Comparison of ENCODE assay signal across 12 cellular contexts in the genomic region with DNA sequence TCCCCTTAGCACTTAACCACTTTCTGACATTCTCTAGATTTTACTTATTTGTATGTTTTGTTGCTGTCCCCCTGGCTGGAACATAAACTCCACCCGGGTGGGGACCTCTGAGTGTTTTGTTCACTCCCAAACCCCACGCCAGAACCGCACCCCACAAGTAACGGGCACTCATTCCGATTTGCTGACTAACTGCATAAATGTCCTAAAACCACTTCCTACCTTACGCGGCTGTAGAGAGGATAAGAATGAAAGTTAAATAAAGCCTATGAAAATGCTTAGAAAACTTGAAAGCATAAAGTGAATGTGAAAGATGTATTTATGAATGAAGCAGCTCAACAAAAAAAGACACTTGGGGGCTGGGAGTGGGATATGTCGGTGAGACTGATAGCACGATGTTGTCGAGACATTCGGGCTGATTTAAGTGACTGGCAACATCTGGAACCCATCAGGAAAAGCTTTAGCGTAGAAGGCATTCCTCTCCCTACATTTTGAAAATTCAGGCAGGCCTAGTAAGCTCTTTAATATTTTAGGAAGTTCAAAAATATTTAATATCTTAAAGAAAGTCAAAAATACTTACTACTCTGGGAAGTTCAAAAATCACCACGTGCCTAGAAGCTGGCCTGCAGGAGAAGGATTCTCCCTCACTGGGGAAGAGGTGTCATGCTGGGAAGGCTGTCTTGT.
DNase-seq lines count a peak whose midpoint lies in the region; ATAC-seq and TF ChIP-seq lines count a peak whose summit lies in the region.
"Had no signal": no experiment of that assay in that cellular context is flagged by ENCODE, and none has a peak within 500 bp of the region (broad histone marks: within the 10 kb centered on the region; RNA-seq: fewer than 3 reads in every experiment).

No MANE protein-coding gene starts in this region.

- H3K27me3 Mint-ChIP-seq in brain (peaks cover 3% of the 10 kb centered on the region), nephron progenitor cell (ENCODE audit: low read depth, poor library complexity) (peaks cover 9% of the 10 kb centered on the region)

- H3K79me2 ChIP-seq in PC-3 (ENCODE audit: low read length) (peaks cover 71% of the 10 kb centered on the region), mesendoderm (ENCODE audit: control insufficient read depth, insufficient read depth, low read length) (no peaks in the 10 kb centered on the region)

- peak; percentile 80 for DNase-seq in Daoy (ENCODE audit: low read depth)
- DNase-seq in PC-3, result peak; percentile 73
- DNase-seq in nephron progenitor cell, result no peak
- no peak for DNase-seq in mesendoderm
- DNase-seq in NK-92 treated with Interleukin-12 subunit alpha and Interleukin-12 subunit beta, amount 100 ng/mL, for 24 hours (lab: John Stamatoyannopoulos, UW), result no peak
- no peak for DNase-seq in cortex of kidney (lab: John Stamatoyannopoulos, UW)
- DNase-seq: H7, Karpas-422 had no signal

- H3K9me3 ChIP-seq in PC-3 (ENCODE audit: low read length), result no peaks in the 10 kb centered on the region
- H3K9me3 ChIP-seq: Peyer's patch, vagina had no signal

- CTCF ChIA-PET in PC-3 (lab: Charles Lee), result no interaction called here

- no peaks in the 10 kb centered on the region for H3K9me2 ChIP-seq in PC-3 (replicated peaks; ENCODE audit: low read length)

- H4K20me1 ChIP-seq in PC-3 (ENCODE audit: low read length), result no peaks in the 10 kb centered on the region

- intact Hi-C loops in PC-3 (cut with micrococcal nuclease), result loop anchor here (1.0 kb wide), 1 partner anchor 16 kb away; no protein-coding TSS in a partner anchor

- H2BK15ac ChIP-seq in mesendoderm (replicated peaks; ENCODE audit: low read depth), result no peak overlapping the region

- H3K9ac ChIP-seq in PC-3 (ENCODE audit: low read length), result peak overlapping the region; percentile 62
- no peak overlapping the region for H3K9ac ChIP-seq in mesendoderm (ENCODE audit: low read length)

- no peaks in the 10 kb centered on the region for H3K27me3 ChIP-seq in PC-3 (ENCODE audit: low read length)
- H3K27me3 ChIP-seq in mesendoderm (ENCODE audit: insufficient read depth, low read length, poor library complexity), result no peaks in the 10 kb centered on the region
- H3K27me3 ChIP-seq: Peyer's patch, vagina had no signal

- H3F3A ChIP-seq in PC-3 (ENCODE audit: low read length, unreplicated experiment), result peaks cover 4% of the 10 kb centered on the region

- WGBS in mesendoderm (ENCODE audit: extremely low coverage, insufficient coverage, low lambda C conversion rate), result no CpG with 5 or more reads among the region's 13 CpGs

- no peak overlapping the region for H2AK5ac ChIP-seq in mesendoderm (ENCODE audit: low read length)

- TF ChIP-seq CTCF in PC-3 (conservative IDR thresholded peaks at IDR 0.05; ENCODE audit: low read depth, low read length), result no peak
- no peak for TF ChIP-seq CTCF in brain (conservative IDR thresholded peaks at IDR 0.05)
- TF ChIP-seq CTCF in nephron progenitor cell (IDR thresholded peaks at IDR 0.05), result no peak

- ATAC-seq in PC-3, result peak; percentile 29
- no peak for ATAC-seq in GM18520 (IDR thresholded peaks at IDR 0.05; ENCODE audit: unreplicated experiment)

- peaks cover 11% of the 10 kb centered on the region for H3K36me3 Mint-ChIP-seq in brain
- peaks cover 23% of the 10 kb centered on the region for H3K36me3 Mint-ChIP-seq in nephron progenitor cell (ENCODE audit: low read depth)

- no peak overlapping the region for H4K8ac ChIP-seq in mesendoderm (ENCODE audit: low read depth, low read length)

- no peaks in the 10 kb centered on the region for H3K36me3 ChIP-seq in PC-3 (ENCODE audit: low read depth, low read length)
- H3K36me3 ChIP-seq in mesendoderm (ENCODE audit: control insufficient read depth, insufficient read depth, low read length), result no peaks in the 10 kb centered on the region
- H3K36me3 ChIP-seq: Peyer's patch, vagina had no signal

- peak overlapping the region; percentile 40 for H2AFZ ChIP-seq in PC-3 (ENCODE audit: low read length)

- no peak overlapping the region for H3K4me3 Mint-ChIP-seq in brain
- no peak overlapping the region for H3K4me3 Mint-ChIP-seq in nephron progenitor cell

- no peaks in the 10 kb centered on the region for H3K79me1 ChIP-seq in mesendoderm (ENCODE audit: low read length)

- peak overlapping the region; percentile 23 to 66 (median 53) for H3K27ac Mint-ChIP-seq in brain
- peak overlapping the region; percentile 77 for H3K27ac Mint-ChIP-seq in nephron progenitor cell

- H3K4me1 Mint-ChIP-seq in brain, result peaks cover 58% of the 10 kb centered on the region
- peaks cover 50% of the 10 kb centered on the region for H3K4me1 Mint-ChIP-seq in nephron progenitor cell

- H3K4me1 ChIP-seq in PC-3 (ENCODE audit: insufficient read depth, low read length) (peaks cover 84% of the 10 kb centered on the region), mesendoderm (ENCODE audit: control insufficient read depth, low read depth, low read length) (peaks cover 8% of the 10 kb centered on the region)

- peak overlapping the region; percentile 81 for H3K4me2 ChIP-seq in PC-3 (ENCODE audit: low read length)
- no peak overlapping the region for H3K4me2 ChIP-seq in mesendoderm (ENCODE audit: low read length)

- TSS peak; percentile 49 for BruUV-seq in PC-3 (replicated peaks; lab: Mats Ljungman, UMichigan)

- POLR2A ChIA-PET in PC-3 (lab: Charles Lee; ENCODE audit: unreplicated experiment), result interaction anchor here (0.7 kb wide), 1 partner anchor 90 kb away, joined by 3 read pairs; no protein-coding TSS in a partner anchor

- no peak overlapping the region for H3K56ac ChIP-seq in mesendoderm (ENCODE audit: low read length)

- H4K5ac ChIP-seq in mesendoderm (ENCODE audit: low read length), result no peak overlapping the region

- H3K18ac ChIP-seq in mesendoderm (ENCODE audit: low read length), result no peak overlapping the region

- H3K23ac ChIP-seq in mesendoderm (ENCODE audit: low read length), result no peak overlapping the region

- H3K4me3 ChIP-seq in PC-3 (ENCODE audit: low read length) (peak overlapping the region; percentile 57), mesendoderm (ENCODE audit: low read length) (no peak overlapping the region)
- H3K4me3 ChIP-seq: Peyer's patch, vagina had no signal

- no peak overlapping the region for H3K4ac ChIP-seq in mesendoderm (ENCODE audit: low read depth, low read length)

- no peak overlapping the region for H2BK120ac ChIP-seq in mesendoderm (ENCODE audit: low read depth, low read length)

- H3K9me3 Mint-ChIP-seq in brain, result peaks cover 4 to 14% (median 8%) of the 10 kb centered on the region in 5 experiments
- peaks cover 22% of the 10 kb centered on the region for H3K9me3 Mint-ChIP-seq in nephron progenitor cell

- H3K27ac ChIP-seq in PC-3 (ENCODE audit: low read length), result peak overlapping the region; percentile 78
- H3K27ac ChIP-seq in mesendoderm (ENCODE audit: low read depth, low read length), result no peak overlapping the region
- H3K27ac ChIP-seq: Peyer's patch, vagina had no signal

- H2BK5ac ChIP-seq in mesendoderm (ENCODE audit: low read length), result no peak overlapping the region

Comparison
In these comparisons a context has a peak if more than half of its experiments do, and no peak if none do; other contexts are left out.
1. DNase-seq: peak in Daoy (single experiment) and PC-3 (single experiment); none in nephron progenitor cell (single experiment), mesendoderm (single experiment), NK-92 treated with Interleukin-12 subunit alpha and Interleukin-12 subunit beta, amount 100 ng/mL, for 24 hours (single experiment) and cortex of kidney (single experiment).